ENCODE assay signal across 8 cellular contexts in genomic region chr17:29617125-29617480, GRCh38. TPM values are rescaled to one million over a fixed set of nuclear protein-coding genes. Genes with fewer than 3 reads are reported as not detected.
DNase-seq lines count a peak whose midpoint lies in the region; ATAC-seq lines count a peak whose summit lies in the region.

No MANE protein-coding gene starts in this region.

- ATAC-seq in HG02973 (IDR thresholded peaks at IDR 0.05; ENCODE audit: unreplicated experiment), result peak; percentile 42

- DNase-seq in NCI-H460 (ENCODE audit: extremely low read depth, low read depth) (peak; percentile 37), midbrain (lab: John Stamatoyannopoulos, UW) (peak; percentile 82), NCI-H226 (no peak)
- DNase-seq in activated CD8-positive, alpha-beta memory T cell treated with anti-CD3 and anti-CD28 coated beads for 4 hours (ENCODE audit: low read depth in 2 of 2), result peak; percentile 72 to 80
- DNase-seq in stimulated activated CD8-positive, alpha-beta memory T cell treated with anti-CD3 and anti-CD28 coated beads, Interleukin-2, amount 100 ng/mL, for 1 hour (ENCODE audit: low read depth in 2 of 2), result peak; percentile 67 to 79

- H3K36me3 ChIP-seq in ES-I3 (ENCODE audit: insufficient read depth, low read length) (no peaks in the 10 kb centered on the region), endocrine pancreas (ENCODE audit: control insufficient read depth, insufficient read depth, low read length) (no peaks in the 10 kb centered on the region)

- H3K4me1 ChIP-seq in ES-I3 (ENCODE audit: insufficient read depth, low read length) (peaks cover 46% of the 10 kb centered on the region), endocrine pancreas (ENCODE audit: control insufficient read depth, insufficient read depth, low read length) (no peaks in the 10 kb centered on the region)

- no peak overlapping the region for H3K4me3 ChIP-seq in endocrine pancreas (ENCODE audit: control insufficient read depth, insufficient read depth, low read length)

- no peaks in the 10 kb centered on the region for H3K27me3 ChIP-seq in endocrine pancreas (ENCODE audit: control insufficient read depth, insufficient read depth, low read length)

- H3K9me3 ChIP-seq in ES-I3 (ENCODE audit: control insufficient read depth, insufficient read depth, low read length) (peaks cover 3% of the 10 kb centered on the region; the same call in 1 of the 2 replicates), endocrine pancreas (ENCODE audit: control insufficient read depth, low read length) (no peaks in the 10 kb centered on the region)

- H3K9ac ChIP-seq in ES-I3 (ENCODE audit: low read depth, low read length) (peak overlapping the region; percentile 73), endocrine pancreas (ENCODE audit: control insufficient read depth, insufficient read depth, low read length) (peak overlapping the region; percentile 31)

RNA-seq across cellular contexts. Expression of gene CORO6, which starts 5.6 kb away (rescaled TPM):
- total RNA-seq in NCI-H460 (2014; rRNA removed; shearing (Covaris generic)), result 0.63 and 0.87 TPM in 2 replicates
- 18.3 and 20.4 TPM in 2 replicates for polyA plus RNA-seq in NCI-H460 (2014; cell fraction: nucleus; rRNA removed)

RNA-seq across cellular contexts. Expression of gene ANKRD13B, which starts 24.2 kb away (rescaled TPM):
- 14.7 and 19.1 TPM in 2 replicates for total RNA-seq in NCI-H460 (2014; rRNA removed; shearing (Covaris generic))
- 107 and 139 TPM in 2 replicates for polyA plus RNA-seq in NCI-H460 (2014; cell fraction: nucleus; rRNA removed)

RNA-seq across cellular contexts. Expression of gene GIT1, which starts 27.7 kb away (rescaled TPM):
- 37.9 and 41.3 TPM in 2 replicates for total RNA-seq in NCI-H460 (2014; rRNA removed; shearing (Covaris generic))
- polyA plus RNA-seq in NCI-H460 (2014; cell fraction: nucleus; rRNA removed), result 89.1 and 93.9 TPM in 2 replicates

RNA-seq across cellular contexts. Expression of gene TP53I13, which starts 48.6 kb away (rescaled TPM):
- total RNA-seq in NCI-H460 (2014; rRNA removed; shearing (Covaris generic)), result 65.2 and 83.3 TPM in 2 replicates
- 284 and 327 TPM in 2 replicates for polyA plus RNA-seq in NCI-H460 (2014; cell fraction: nucleus; rRNA removed)

RNA-seq across cellular contexts. Expression of gene ABHD15, which starts 50.3 kb away (rescaled TPM):
- 13.1 and 14.0 TPM in 2 replicates for total RNA-seq in NCI-H460 (2014; rRNA removed; shearing (Covaris generic))
- polyA plus RNA-seq in NCI-H460 (2014; cell fraction: nucleus; rRNA removed), result 11.2 and 18.3 TPM in 2 replicates
